In genomic region chr4:152630361-152630760, GRCh38 we compare ENCODE assay signal across 1 cellular context.
TF ChIP-seq lines count a peak whose summit lies in the region.

No MANE protein-coding gene starts in this region.

TF ChIP-seq in K562, 482 proteins besides CTCF, POLR2A, EP300 and RAD21 (continued from another document and continues in another):
- TF ChIP-seq ZNF174 (CRISPR knock-in tag; IDR thresholded peaks at IDR 0.05) = no peak
- no peak for TF ChIP-seq GABPA (tag; conservative IDR thresholded peaks at IDR 0.05; ENCODE audit: low read depth)
- no peak for TF ChIP-seq CHAMP1 (IDR thresholded peaks at IDR 0.05)
- no peak for TF ChIP-seq CBX2 (IDR thresholded peaks at IDR 0.05; ENCODE audit: insufficient read depth, low read length, poor library complexity, severe bottlenecking)
- TF ChIP-seq TCF7L2 (IDR thresholded peaks at IDR 0.05; ENCODE audit: low read depth, low read length) = no peak
- no peak for TF ChIP-seq TRIM28 (IDR thresholded peaks at IDR 0.05)
- TF ChIP-seq ZNF311 (CRISPR knock-in tag; IDR thresholded peaks at IDR 0.05) = no peak
- TF ChIP-seq TAF15 (IDR thresholded peaks at IDR 0.05; ENCODE audit: low read depth, low read length) = no peak
- TF ChIP-seq FOXJ3 (CRISPR knock-in tag; IDR thresholded peaks at IDR 0.05) = no peak
- no peak for TF ChIP-seq SNIP1 (IDR thresholded peaks at IDR 0.05; ENCODE audit: low read depth)
- peak in 1 of 2 experiments; percentile 85; a peak in 2 of 4 replicates for TF ChIP-seq RCOR1 (IDR thresholded peaks at IDR 0.05; ENCODE audit: borderline replicate concordance in 1 of 2, low read depth in 2 of 2, low read length in 2 of 2)
- no peak for TF ChIP-seq ZNF740 (CRISPR knock-in tag; IDR thresholded peaks at IDR 0.05)
- TF ChIP-seq ZNF740 (tag; IDR thresholded peaks at IDR 0.05) = no peak
- TF ChIP-seq KLF16 (IDR thresholded peaks at IDR 0.05) = 0 out of 2 replicates have a peak, but pooled peaks have one; percentile 39
- TF ChIP-seq CBFB (CRISPR knock-in tag; IDR thresholded peaks at IDR 0.05) = no peak
- no peak for TF ChIP-seq U2AF2 (optimal IDR thresholded peaks at IDR 0.05; ENCODE audit: low read depth, low read length)
- TF ChIP-seq OTX1 (CRISPR knock-in tag; IDR thresholded peaks at IDR 0.05) = no peak
- TF ChIP-seq ZNF592 (IDR thresholded peaks at IDR 0.05) = no peak
- TF ChIP-seq FOXA3 (CRISPR knock-in tag; conservative IDR thresholded peaks at IDR 0.05 in 1 of 2, IDR thresholded peaks at IDR 0.05 in 1 of 2) = peak in 1 of 2 experiments; percentile 48; a peak in 2 of 4 replicates
- TF ChIP-seq TCF3 (CRISPR knock-in tag; IDR thresholded peaks at IDR 0.05) = peak; percentile 80
- TF ChIP-seq KAT7 (CRISPR knock-in tag; IDR thresholded peaks at IDR 0.05; ENCODE audit: borderline replicate concordance) = no peak
- TF ChIP-seq HDAC1 (IDR thresholded peaks at IDR 0.05) = no peak
- TF ChIP-seq NKRF (IDR thresholded peaks at IDR 0.05; ENCODE audit: borderline replicate concordance) = no peak
- TF ChIP-seq BRF2 (IDR thresholded peaks at IDR 0.05; ENCODE audit: borderline replicate concordance, insufficient read depth, insufficient read length) = no peak
- TF ChIP-seq GTF3C2 (IDR thresholded peaks at IDR 0.05; ENCODE audit: borderline replicate concordance, extremely low read depth, insufficient read length) = no peak
- no peak for TF ChIP-seq POLR2G (IDR thresholded peaks at IDR 0.05; ENCODE audit: low read depth, low read length)
- no peak for TF ChIP-seq HNRNPK (IDR thresholded peaks at IDR 0.05; ENCODE audit: low read depth, low read length, poor library complexity, severe bottlenecking)
- TF ChIP-seq MEIS2 (IDR thresholded peaks at IDR 0.05; ENCODE audit: partially characterized antibody) = peak; percentile 85
- no peak for TF ChIP-seq ATF7 (IDR thresholded peaks at IDR 0.05)
- no peak for TF ChIP-seq ZNF561 (CRISPR knock-in tag; conservative IDR thresholded peaks at IDR 0.05)
- no peak for TF ChIP-seq POLR3A (IDR thresholded peaks at IDR 0.05; ENCODE audit: borderline replicate concordance, extremely low read depth, insufficient read depth, insufficient read length)
- TF ChIP-seq POLR2H (tag; IDR thresholded peaks at IDR 0.05; ENCODE audit: low read depth) = 0 out of 2 replicates have a peak, but pooled peaks have one; percentile 30
- no peak for TF ChIP-seq BRF1 (IDR thresholded peaks at IDR 0.05; ENCODE audit: borderline replicate concordance, extremely low read depth, insufficient read length)
- no peak for TF ChIP-seq KLF1 (tag; IDR thresholded peaks at IDR 0.05)
- TF ChIP-seq ZNF707 (CRISPR knock-in tag; conservative IDR thresholded peaks at IDR 0.05) = no peak
- TF ChIP-seq ZNF551 (CRISPR knock-in tag; IDR thresholded peaks at IDR 0.05) = no peak
- TF ChIP-seq HEY1 (CRISPR knock-in tag; IDR thresholded peaks at IDR 0.05; ENCODE audit: borderline replicate concordance) = no peak
- no peak for TF ChIP-seq MBD1 (CRISPR knock-in tag; IDR thresholded peaks at IDR 0.05)
- no peak for TF ChIP-seq IRF2 (CRISPR knock-in tag; IDR thresholded peaks at IDR 0.05)
- TF ChIP-seq SMAD1 (IDR thresholded peaks at IDR 0.05; ENCODE audit: low read depth, low read length, partially characterized antibody) = no peak
- no peak for TF ChIP-seq FUS (optimal IDR thresholded peaks at IDR 0.05; ENCODE audit: low read depth, low read length)
- TF ChIP-seq PHF8 (IDR thresholded peaks at IDR 0.05; ENCODE audit: borderline replicate concordance, low read length) = no peak
- no peak for TF ChIP-seq ZNF12 (CRISPR knock-in tag; IDR thresholded peaks at IDR 0.05)
- no peak for TF ChIP-seq USF1 (CRISPR knock-in tag; IDR thresholded peaks at IDR 0.05)
- TF ChIP-seq ZKSCAN8 (CRISPR knock-in tag; IDR thresholded peaks at IDR 0.05) = no peak
- TF ChIP-seq PBX2 (CRISPR knock-in tag; IDR thresholded peaks at IDR 0.05; ENCODE audit: low read depth) = no peak
- peak; percentile 41 for TF ChIP-seq PBX2 (tag; conservative IDR thresholded peaks at IDR 0.05; ENCODE audit: low read depth)
